In the genomic region with DNA sequence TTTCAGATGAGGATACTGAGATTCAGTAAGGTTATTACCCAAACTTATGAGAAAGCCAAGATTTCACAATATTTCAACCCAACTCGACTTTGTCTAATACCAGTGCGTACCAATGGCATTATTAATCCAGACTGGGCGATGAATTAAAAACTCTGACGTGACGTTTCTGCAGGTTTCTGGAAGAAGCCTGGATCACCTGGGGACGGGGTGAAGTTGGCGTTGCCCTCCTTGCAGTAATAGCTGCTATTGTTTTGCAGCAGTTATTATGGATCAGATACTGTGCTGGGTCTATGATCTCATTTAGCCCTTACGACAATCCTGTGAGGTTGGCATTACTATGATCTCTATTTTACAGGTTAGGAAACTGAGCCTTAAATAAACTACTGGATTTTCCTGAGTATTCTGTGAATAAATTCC, we compare ENCODE assay signal across 8 cellular contexts. TPM values are rescaled to one million over a fixed set of nuclear protein-coding genes. Genes with fewer than 3 reads are reported as not detected.
A peak's percentile ranks its signal among the peaks of the same experiment; 100 is the strongest.
DNase-seq lines count a peak whose midpoint lies in the region; TF ChIP-seq lines count a peak whose summit lies in the region.

No MANE protein-coding gene starts in this region.

- H3K9me3 ChIP-seq in esophagus muscularis mucosa: no peaks in the 10 kb centered on the region

- no peaks in the 10 kb centered on the region for H3K27me3 ChIP-seq in esophagus muscularis mucosa

- DNase-seq in D341Med (ENCODE audit: low spot score) (peak; percentile 58), H4 (ENCODE audit: low spot score) (peak; percentile 21), RWPE1 (ENCODE audit: low spot score) (peak; percentile 44), esophagus muscularis mucosa (ENCODE audit: extremely low spot score) (no peak), neural crest cell (ENCODE audit: low read depth, low spot score) (no peak), NCI-H1436 (lab: John Stamatoyannopoulos, UW) (no peak), retina (no peak), NCI-H82 treated with DMSO at 0.1 percent for 48 hours (lab: John Stamatoyannopoulos, UW; ENCODE audit: unreplicated experiment) (no peak)

- H3K27ac Mint-ChIP-seq in neural crest cell (ENCODE audit: unreplicated experiment): peak overlapping the region; percentile 98

- peak overlapping the region; percentile 75 to 96 (median 90) for H3K4me3 ChIP-seq in esophagus muscularis mucosa

- POLR2A ChIA-PET in RWPE1 (lab: Yijun Ruan, JAX; ENCODE audit: low non-redundant PET): interaction anchor here (0.6 kb wide), 1 partner anchor 10 kb away, joined by 5 read pairs; no protein-coding TSS in a partner anchor

- no peaks in the 10 kb centered on the region for H3K27me3 Mint-ChIP-seq in neural crest cell (ENCODE audit: low read depth)

- peaks cover 25 to 39% (median 35%) of the 10 kb centered on the region in 4 donors for H3K4me1 ChIP-seq in esophagus muscularis mucosa

- peak overlapping the region; percentile 93 for H3K4me3 Mint-ChIP-seq in neural crest cell

- H3K36me3 ChIP-seq in esophagus muscularis mucosa: peaks cover 0 to 13% (median 10%) of the 10 kb centered on the region in 4 donors

- TF ChIP-seq CTCF in RWPE1 (conservative IDR thresholded peaks at IDR 0.05; ENCODE audit: low read depth) (no peak), esophagus muscularis mucosa (IDR thresholded peaks at IDR 0.05) (no peak), neural crest cell (conservative IDR thresholded peaks at IDR 0.05) (no peak)

- H3K4me1 Mint-ChIP-seq in neural crest cell: peaks cover 38% of the 10 kb centered on the region

- no peaks in the 10 kb centered on the region for H3K36me3 Mint-ChIP-seq in neural crest cell (ENCODE audit: low read depth)

- WGBS in esophagus muscularis mucosa: 8% methylated on average over 8 of the region's 8 CpGs

- H3K27ac ChIP-seq in RWPE1 (peak overlapping the region; percentile 97), esophagus muscularis mucosa (replicated peaks in 1 of 4) (peak overlapping the region; percentile 95 to 99 (median 98))

- intact Hi-C loops in esophagus muscularis mucosa (cut with DNase I): no loop called here

- no peak for TF ChIP-seq EP300 in esophagus muscularis mucosa (IDR thresholded peaks at IDR 0.05)

- no peaks in the 10 kb centered on the region for H3K9me3 Mint-ChIP-seq in neural crest cell

- TF ChIP-seq POLR2A in esophagus muscularis mucosa (IDR thresholded peaks at IDR 0.05; ENCODE audit: low read depth): no peak

- CTCF ChIA-PET in RWPE1 (lab: Yijun Ruan, JAX): interaction anchor here (0.5 to 0.6 kb wide), 2 partner anchors 132 to 962 kb away, joined by 3 to 6 read pairs; no protein-coding TSS in a partner anchor

RNA-seq across cellular contexts. Expression of a gene that starts 0.6 kb away (rescaled TPM):
- 29.0 and 34.7 TPM in 2 replicates for total RNA-seq in H4 (2014; rRNA removed; shearing (Covaris generic))
- total RNA-seq in esophagus muscularis mucosa (10 to 100 TPM; 18.4 to 25.4 (median 21.9) TPM), neural crest cell (36.2 and 39.0 TPM in 2 replicates)

RNA-seq across cellular contexts. Expression of a gene that starts 44.5 kb away (rescaled TPM):
- not detected in 2 replicates for total RNA-seq in H4 (2014; rRNA removed; shearing (Covaris generic))
- total RNA-seq in esophagus muscularis mucosa (not detected), neural crest cell (not detected in 2 replicates)

Comparison
In these comparisons a context has a peak if more than half of its experiments do, and no peak if none do; other contexts are left out.
1. DNase-seq: peak in D341Med (single experiment), H4 (single experiment) and RWPE1 (single experiment); none in esophagus muscularis mucosa (single experiment), neural crest cell (single experiment), NCI-H1436 (single experiment), retina (single experiment) and NCI-H82 treated with DMSO at 0.1 percent for 48 hours (single experiment).